Comparison of ENCODE assay signal across 8 cellular contexts in genomic region chr19:343941-344624, GRCh38. TPM values are rescaled to one million over a fixed set of nuclear protein-coding genes. Genes with fewer than 3 reads are reported as not detected.
DNase-seq lines count a peak whose midpoint lies in the region; ATAC-seq and TF ChIP-seq lines count a peak whose summit lies in the region.

No MANE protein-coding gene starts in this region.

- H3K9me3 Mint-ChIP-seq in IgD-negative memory B cell: no peaks in the 10 kb centered on the region
- no peaks in the 10 kb centered on the region for H3K9me3 Mint-ChIP-seq in activated T-cell treated with anti-CD3 and anti-CD28 coated beads, Interleukin-2, amount 50 U/mL, for 72 hours
- peaks cover 11% of the 10 kb centered on the region for H3K9me3 Mint-ChIP-seq in glutamatergic neuron (ENCODE audit: unreplicated experiment)

- DNase-seq in D341Med (ENCODE audit: low spot score) (peak; percentile 93), glutamatergic neuron (peak; percentile 52), prostate gland (ENCODE audit: low spot score) (no peak), NCI-H1436 treated with DMSO at 0.1 percent for 48 hours (lab: John Stamatoyannopoulos, UW) (no peak), inferior parietal cortex (ENCODE audit: extremely low spot score) (no peak)
- DNase-seq in activated T-cell treated with anti-CD3 and anti-CD28 coated beads, Interleukin-2, amount 50 U/mL, for 72 hours: peak; percentile 29 to 46

- TF ChIP-seq POLR2A in prostate gland (IDR thresholded peaks at IDR 0.05): no peak

- TF ChIP-seq CTCF in glutamatergic neuron (IDR thresholded peaks at IDR 0.05; ENCODE audit: partially characterized antibody, unreplicated experiment) (no peak), prostate gland (IDR thresholded peaks at IDR 0.05) (no peak)

- no peaks in the 10 kb centered on the region for H3K9me3 ChIP-seq in prostate gland

- H3K27me3 ChIP-seq in prostate gland (replicated peaks; ENCODE audit: insufficient read depth): no peaks in the 10 kb centered on the region

- intact Hi-C loops in prostate gland (cut with DNase I): no loop called here

- H3K27ac Mint-ChIP-seq in IgD-negative memory B cell: peak overlapping the region; percentile 7 to 87 (median 8)
- peak overlapping the region; percentile 66 for H3K27ac Mint-ChIP-seq in activated T-cell treated with anti-CD3 and anti-CD28 coated beads, Interleukin-2, amount 50 U/mL, for 72 hours
- peak overlapping the region; percentile 81 for H3K27ac Mint-ChIP-seq in glutamatergic neuron (ENCODE audit: unreplicated experiment)

- peak overlapping the region; percentile 69 to 83 for H3K27ac ChIP-seq in prostate gland

- H3K27me3 Mint-ChIP-seq in IgD-negative memory B cell (no peaks in the 10 kb centered on the region), glutamatergic neuron (ENCODE audit: unreplicated experiment) (peaks cover 19% of the 10 kb centered on the region)
- H3K27me3 Mint-ChIP-seq in activated T-cell treated with anti-CD3 and anti-CD28 coated beads, Interleukin-2, amount 50 U/mL, for 72 hours (ENCODE audit: low read depth): peaks cover 6% of the 10 kb centered on the region

- H3K4me1 ChIP-seq in prostate gland (replicated peaks): peaks cover 22% of the 10 kb centered on the region

- H3K4me1 Mint-ChIP-seq in IgD-negative memory B cell (peaks cover 8 to 39% (median 11%) of the 10 kb centered on the region in 3 donors), glutamatergic neuron (ENCODE audit: low read depth, unreplicated experiment) (peaks cover 25% of the 10 kb centered on the region)
- H3K4me1 Mint-ChIP-seq in activated T-cell treated with anti-CD3 and anti-CD28 coated beads, Interleukin-2, amount 50 U/mL, for 72 hours (ENCODE audit: low read depth): peaks cover 55% of the 10 kb centered on the region

- H3K36me3 Mint-ChIP-seq in IgD-negative memory B cell: peaks cover 11% of the 10 kb centered on the region
- H3K36me3 Mint-ChIP-seq in activated T-cell treated with anti-CD3 and anti-CD28 coated beads, Interleukin-2, amount 50 U/mL, for 72 hours (ENCODE audit: insufficient read depth in 2 of 2): peaks cover 4 to 9% of the 10 kb centered on the region in 2 donors
- peaks cover 4% of the 10 kb centered on the region for H3K36me3 Mint-ChIP-seq in glutamatergic neuron (ENCODE audit: unreplicated experiment)

- peak overlapping the region; percentile 88 to 96 for H3K4me3 ChIP-seq in prostate gland

- under 1% methylated on average over 43 of the region's 70 CpGs for WGBS in prostate gland

- H3K4me3 Mint-ChIP-seq in IgD-negative memory B cell (peak overlapping the region; percentile 58 to 93 (median 84)), glutamatergic neuron (ENCODE audit: unreplicated experiment) (peak overlapping the region; percentile 97)
- peak overlapping the region; percentile 81 to 82 for H3K4me3 Mint-ChIP-seq in activated T-cell treated with anti-CD3 and anti-CD28 coated beads, Interleukin-2, amount 50 U/mL, for 72 hours

- H3K36me3 ChIP-seq in prostate gland: no peaks in the 10 kb centered on the region

- peak; percentile 20 for ATAC-seq in GM21390 (IDR thresholded peaks at IDR 0.05; ENCODE audit: unreplicated experiment)
- ATAC-seq in activated T-cell treated with anti-CD3 and anti-CD28 coated beads, Interleukin-2, amount 50 U/mL, for 72 hours (replicated peaks in 1 of 2): peak; percentile 52 to 59

RNA-seq across cellular contexts. Expression of gene MIER2, which starts 0.5 kb away (rescaled TPM):
- 7.5 TPM for polyA plus RNA-seq in IgD-negative memory B cell
- 10 to 100 TPM; 25.8 to 29.0 TPM for total RNA-seq in activated T-cell treated with anti-CD3 and anti-CD28 coated beads, Interleukin-2, amount 50 U/mL, for 72 hours
- total RNA-seq in glutamatergic neuron (ENCODE audit: unreplicated experiment): 47.3 TPM
- 10 to 100 TPM; 16.9 to 37.1 TPM for total RNA-seq in prostate gland

RNA-seq across cellular contexts. Expression of gene PLPP2, which starts 52.9 kb away (rescaled TPM):
- 0.53 TPM for polyA plus RNA-seq in IgD-negative memory B cell
- 1 to 10 TPM; 2.1 to 2.7 TPM for total RNA-seq in activated T-cell treated with anti-CD3 and anti-CD28 coated beads, Interleukin-2, amount 50 U/mL, for 72 hours
- total RNA-seq in glutamatergic neuron (ENCODE audit: unreplicated experiment) (0.64 TPM), prostate gland (10 to 100 TPM; 40.1 to 76.6 TPM)

Comparison
In these comparisons a context has a peak if more than half of its experiments do, and no peak if none do; other contexts are left out.
1. DNase-seq: peak in D341Med (single experiment), activated T-cell treated with anti-CD3 and anti-CD28 coated beads, Interleukin-2, amount 50 U/mL, for 72 hours (2 of 2) and glutamatergic neuron (single experiment); none in prostate gland (single experiment), NCI-H1436 treated with DMSO at 0.1 percent for 48 hours (single experiment) and inferior parietal cortex (single experiment).
2. H3K27ac Mint-ChIP-seq: peak in every context shown above with its lines; median percentile 81 in glutamatergic neuron; 66 in activated T-cell treated with anti-CD3 and anti-CD28 coated beads, Interleukin-2, amount 50 U/mL, for 72 hours; 8 in IgD-negative memory B cell.
3. RNA of gene PLPP2, which starts 52.9 kb away (total RNA-seq): 40.1 to 76.6 TPM in prostate gland; 2.1 to 2.7 TPM in activated T-cell treated with anti-CD3 and anti-CD28 coated beads, Interleukin-2, amount 50 U/mL, for 72 hours and 0.64 TPM in glutamatergic neuron (single experiment); every median in the first group is over 10 times any median in the second.
4. Peak in every context shown above with its lines, with median percentiles within 50 percentile points of each other: H3K4me3 Mint-ChIP-seq.